ENCODE assay signal across 8 cellular contexts in the genomic region with DNA sequence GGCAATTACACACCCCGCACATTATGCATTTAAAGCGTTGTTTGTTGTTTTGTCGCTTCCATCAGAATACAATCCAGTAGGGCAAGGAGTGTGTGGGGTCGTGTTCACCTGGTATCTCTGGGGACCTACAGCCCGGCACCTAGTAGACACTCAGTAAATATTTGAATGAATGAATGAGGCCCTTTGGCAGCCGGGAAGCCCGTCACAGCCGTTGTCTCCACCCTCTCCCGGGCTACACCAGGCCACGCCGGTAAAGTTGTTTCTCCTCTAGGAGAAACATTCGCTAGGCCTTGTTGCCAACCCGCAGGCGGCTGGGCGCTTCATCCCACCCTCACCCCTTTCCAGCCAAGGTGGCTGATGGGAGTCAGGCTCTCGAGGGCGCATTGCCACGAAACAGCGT. TPM values are rescaled to one million over a fixed set of nuclear protein-coding genes. Genes with fewer than 3 reads are reported as not detected.
A peak's percentile ranks its signal among the peaks of the same experiment; 100 is the strongest.
DNase-seq lines count a peak whose midpoint lies in the region; ATAC-seq and TF ChIP-seq lines count a peak whose summit lies in the region.

No MANE protein-coding gene starts in this region.

- H3K36me3 ChIP-seq in ES-I3 (ENCODE audit: insufficient read depth, low read length): no peaks in the 10 kb centered on the region
- H3K36me3 ChIP-seq in HAP-1 (replicated peaks): peaks cover 3% of the 10 kb centered on the region
- H3K36me3 ChIP-seq in mucosa of descending colon (ENCODE audit: low read depth): no peaks in the 10 kb centered on the region

- peak; percentile 19 for ATAC-seq in mucosa of descending colon

- H3K27me3 Mint-ChIP-seq in dendritic cell treated with granulocyte-macrophage colony-stimulating factor and Interleukin-4, amounts not matched to agents 40 ng/mL and 50 ng/mL, for 4 days: no peaks in the 10 kb centered on the region

- H3K4me1 ChIP-seq in ES-I3 (ENCODE audit: insufficient read depth, low read length) (no peaks in the 10 kb centered on the region; the same call in 1 of the 2 replicates), HAP-1 (peaks cover 25% of the 10 kb centered on the region), mucosa of descending colon (ENCODE audit: low read depth) (peaks cover 20% of the 10 kb centered on the region)

- H3K4me1 Mint-ChIP-seq in dendritic cell treated with granulocyte-macrophage colony-stimulating factor and Interleukin-4, amounts not matched to agents 40 ng/mL and 50 ng/mL, for 4 days (ENCODE audit: low read depth): peaks cover 52% of the 10 kb centered on the region

- no peaks in the 10 kb centered on the region for H3K27me3 ChIP-seq in HAP-1 (ENCODE audit: low read depth)

- peak overlapping the region; percentile 97 for H3K27ac Mint-ChIP-seq in dendritic cell treated with granulocyte-macrophage colony-stimulating factor and Interleukin-4, amounts not matched to agents 40 ng/mL and 50 ng/mL, for 4 days

- H3K36me3 Mint-ChIP-seq in dendritic cell treated with granulocyte-macrophage colony-stimulating factor and Interleukin-4, amounts not matched to agents 40 ng/mL and 50 ng/mL, for 4 days (ENCODE audit: low read depth): peaks cover 29% of the 10 kb centered on the region

- peak overlapping the region; percentile 84 for H3K9ac ChIP-seq in ES-I3 (ENCODE audit: low read depth, low read length)

- intact Hi-C loops in dendritic cell treated with granulocyte-macrophage colony-stimulating factor and Interleukin-4, amounts not matched to agents 40 ng/mL and 50 ng/mL, for 4 days (cut with micrococcal nuclease): loop anchor here (2.0 to 10.0 kb wide), 4 partner anchors 189 to 471 kb away; partner anchors contain the start of genes CD274, CDC37L1 and RCL1
- intact Hi-C loops in mucosa of descending colon (cut with DNase I, micrococcal nuclease): loop anchor here (10.0 kb wide), 2 partner anchors 189 to 219 kb away; partner anchors contain the start of gene RCL1 (in 1 of the 2)

- H3K9me3 Mint-ChIP-seq in dendritic cell treated with granulocyte-macrophage colony-stimulating factor and Interleukin-4, amounts not matched to agents 40 ng/mL and 50 ng/mL, for 4 days: no peaks in the 10 kb centered on the region

- H3K4me3 ChIP-seq in HAP-1: peak overlapping the region; percentile 52
- H3K4me3 ChIP-seq in mucosa of descending colon: peak overlapping the region; percentile 78

- no peak overlapping the region for H3K4me3 Mint-ChIP-seq in dendritic cell treated with granulocyte-macrophage colony-stimulating factor and Interleukin-4, amounts not matched to agents 40 ng/mL and 50 ng/mL, for 4 days

- H3K9me3 ChIP-seq in ES-I3 (ENCODE audit: control insufficient read depth, insufficient read depth, low read length): no peaks in the 10 kb centered on the region
- no peaks in the 10 kb centered on the region for H3K9me3 ChIP-seq in HAP-1
- no peaks in the 10 kb centered on the region for H3K9me3 ChIP-seq in mucosa of descending colon

- TF ChIP-seq CTCF in mucosa of descending colon (IDR thresholded peaks at IDR 0.05): no peak

- DNase-seq in HAP-1 (ENCODE audit: low spot score in 2 of 2) (peak; percentile 12 to 58), NCI-H69 (lab: John Stamatoyannopoulos, UW) (peak; percentile 88), mucosa of descending colon (no peak), T1000 (lab: John Stamatoyannopoulos, UW) (no peak), NCI-H187 treated with DMSO at 0.1 percent for 48 hours (lab: John Stamatoyannopoulos, UW) (no peak)
- DNase-seq in activated effector memory CD4-positive, alpha-beta T cell treated with anti-CD3 and anti-CD28 coated beads, Interleukin-2, amount 50 U/mL, for 16 hours: no peak

- in situ Hi-C loops in HAP-1 (cut with MboI; ENCODE audit: low sequenced_read_pairs): loop anchor here (10.0 kb wide), 1 partner anchor 239 kb away; the partner anchor contains the start of gene AK3

RNA-seq across cellular contexts. Expression of gene JAK2, which starts 0.9 kb away (rescaled TPM):
- total RNA-seq in mucosa of descending colon: 10 to 100 TPM; 17.0 to 24.4 (median 17.5) TPM

Comparison
In these comparisons a context has a peak if more than half of its experiments do, and no peak if none do; other contexts are left out.
1. DNase-seq: peak in HAP-1 (2 of 2) and NCI-H69 (single experiment); none in mucosa of descending colon (0 of 3), activated effector memory CD4-positive, alpha-beta T cell treated with anti-CD3 and anti-CD28 coated beads, Interleukin-2, amount 50 U/mL, for 16 hours (single experiment), T1000 (single experiment) and NCI-H187 treated with DMSO at 0.1 percent for 48 hours (single experiment).